Comparison of ENCODE assay signal across 26 cellular contexts in genomic region chr9:88716636-88717035, GRCh38.
"Had no signal": no experiment of that assay in that cellular context is flagged by ENCODE, and none has a peak within 500 bp of the region (broad histone marks: within the 10 kb centered on the region; RNA-seq: fewer than 3 reads in every experiment).

No MANE protein-coding gene starts in this region.

- FAIRE-seq: small intestine had no signal

- H3K4me1 Mint-ChIP-seq: activated CD4-positive, alpha-beta T cell treated with anti-CD3 and anti-CD28 coated beads, Interleukin-2, amount 10 ng/mL, durations not matched to agents 24 days and 14 days; activated CD8-positive, alpha-beta memory T cell treated with anti-CD3 and anti-CD28 coated beads, Interleukin-2, amount 10 ng/mL, durations not matched to agents 7 days and 5 days; memory B cell; T-cell had no signal

- H3K4me1 ChIP-seq: upper lobe of right lung had no signal

- H3K27ac ChIP-seq: brain microvascular endothelial cell, heart left ventricle, right lobe of liver, thoracic aorta, upper lobe of right lung, VCaP had no signal

- H3K27ac Mint-ChIP-seq: activated CD4-positive, alpha-beta T cell treated with anti-CD3 and anti-CD28 coated beads, Interleukin-2, amount 10 ng/mL, durations not matched to agents 24 days and 14 days; activated CD8-positive, alpha-beta memory T cell treated with anti-CD3 and anti-CD28 coated beads, Interleukin-2, amount 10 ng/mL, durations not matched to agents 7 days and 5 days; activated CD8-positive, alpha-beta T cell treated with anti-CD3 and anti-CD28 coated beads for 36 hours; memory B cell; nephron progenitor cell; T-cell; T-helper 2 cell treated with Interferon-gamma antibody and Interleukin-4, amounts not matched to agents 5 μg/mL and 100 μg/mL, for 36 hours had no signal

- DNase-seq: activated CD4-positive, alpha-beta T cell treated with anti-CD3 and anti-CD28 coated beads, Interleukin-2, amount 10 ng/mL, durations not matched to agents 24 days and 14 days; activated CD8-positive, alpha-beta memory T cell treated with anti-CD3 and anti-CD28 coated beads, Interleukin-2, amount 10 ng/mL, durations not matched to agents 7 days and 5 days; activated CD8-positive, alpha-beta T cell treated with anti-CD3 and anti-CD28 coated beads for 36 hours; activated gamma-delta T cell; activated naive CD4-positive, alpha-beta T cell treated with anti-CD3 and anti-CD28 coated beads, Interleukin-2, amount 50 U/mL, for 16 hours; activated T-cell treated with anti-CD3 and anti-CD28 coated beads for 4 hours; anterior cingulate cortex; brain microvascular endothelial cell; central memory CD4-positive, alpha-beta T cell; effector memory CD4-positive, alpha-beta T cell; heart left ventricle; islet precursor cell; left cardiac atrium; nephron progenitor cell; right lobe of liver; small intestine; stimulated activated CD4-positive, alpha-beta T cell treated with anti-CD3 and anti-CD28 coated beads, Interleukin-15, amount 100 ng/mL, for 24 hours; stimulated activated naive CD4-positive, alpha-beta T cell treated with Interleukin-2 at 50 U/mL for 16 hours; T-cell; upper lobe of right lung had no signal

- H3K36me3 ChIP-seq: brain microvascular endothelial cell, heart left ventricle, right lobe of liver, thoracic aorta, upper lobe of right lung had no signal

- H3K36me3 Mint-ChIP-seq: activated CD8-positive, alpha-beta memory T cell treated with anti-CD3 and anti-CD28 coated beads, Interleukin-2, amount 10 ng/mL, durations not matched to agents 7 days and 5 days; memory B cell; T-cell had no signal

- H3K27me3 ChIP-seq: brain microvascular endothelial cell, right lobe of liver, upper lobe of right lung had no signal

- ATAC-seq: activated CD4-positive, CD25-positive, alpha-beta regulatory T cell treated with anti-CD3 and anti-CD28 coated beads, Interleukin-2, amount 50 U/mL, for 24 hours; activated CD8-positive, alpha-beta memory T cell treated with anti-CD3 and anti-CD28 coated beads, Interleukin-2, amount 10 ng/mL, durations not matched to agents 7 days and 5 days; activated CD8-positive, alpha-beta T cell treated with anti-CD3 and anti-CD28 coated beads for 36 hours; esophagus mucosa; heart left ventricle; left cardiac atrium; right lobe of liver; T-cell; upper lobe of right lung had no signal

- H3K9me3 Mint-ChIP-seq: activated CD4-positive, alpha-beta T cell treated with anti-CD3 and anti-CD28 coated beads, Interleukin-2, amount 10 ng/mL, durations not matched to agents 24 days and 14 days; activated CD8-positive, alpha-beta T cell treated with anti-CD3 and anti-CD28 coated beads for 36 hours; T-helper 2 cell treated with Interferon-gamma antibody and Interleukin-4, amounts not matched to agents 5 μg/mL and 100 μg/mL, for 36 hours had no signal

- H3K9me3 ChIP-seq: right lobe of liver, upper lobe of right lung had no signal

- H3K4me3 ChIP-seq: heart left ventricle, right lobe of liver, thoracic aorta, upper lobe of right lung had no signal

- H3K4me3 Mint-ChIP-seq: activated CD4-positive, alpha-beta T cell treated with anti-CD3 and anti-CD28 coated beads, Interleukin-2, amount 10 ng/mL, durations not matched to agents 24 days and 14 days; activated CD8-positive, alpha-beta memory T cell treated with anti-CD3 and anti-CD28 coated beads, Interleukin-2, amount 10 ng/mL, durations not matched to agents 7 days and 5 days; activated CD8-positive, alpha-beta T cell treated with anti-CD3 and anti-CD28 coated beads for 36 hours; memory B cell; nephron progenitor cell; T-cell; T-helper 2 cell treated with Interferon-gamma antibody and Interleukin-4, amounts not matched to agents 5 μg/mL and 100 μg/mL, for 36 hours had no signal
